ENCODE assay signal across 10 cellular contexts in the genomic region with DNA sequence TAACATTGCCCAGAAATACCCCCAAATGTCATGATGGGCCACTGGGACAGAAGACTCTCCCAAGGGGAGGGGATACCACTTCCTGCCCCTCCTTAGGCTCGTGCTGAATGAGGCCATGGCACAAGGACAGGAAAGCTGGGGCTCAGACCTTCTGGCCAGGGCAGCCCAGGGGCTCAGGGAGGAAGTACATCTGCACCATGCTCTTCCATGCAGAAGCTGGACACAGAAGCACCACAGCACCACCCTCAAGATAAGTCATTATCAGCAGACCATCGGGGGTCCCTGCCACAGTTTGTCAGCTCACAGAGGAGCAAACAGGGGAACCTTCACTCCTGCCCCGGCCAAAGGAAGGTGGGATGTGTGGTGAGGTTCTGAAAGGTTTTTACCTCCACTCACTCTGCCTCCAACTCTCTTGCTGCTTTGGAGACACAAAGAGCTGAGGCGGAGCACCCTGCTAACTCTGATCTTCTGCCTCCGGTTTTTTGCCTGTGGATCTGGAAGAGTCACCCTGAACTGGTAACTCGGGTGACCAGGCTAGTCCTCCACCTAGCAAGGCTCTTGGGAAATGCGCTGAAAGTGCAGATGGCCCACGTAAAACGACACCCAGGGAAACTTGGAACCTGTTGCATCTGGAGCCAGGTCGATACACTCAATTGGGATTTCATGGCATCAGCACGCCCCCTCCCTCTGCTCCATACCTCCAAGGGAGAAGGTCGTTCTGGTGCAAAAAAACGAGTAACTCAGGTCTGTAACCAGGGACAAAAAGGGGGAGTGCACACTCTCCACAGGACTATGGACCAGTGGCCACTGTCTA. TPM values are rescaled to one million over a fixed set of nuclear protein-coding genes. Genes with fewer than 3 reads are reported as not detected.
DNase-seq lines count a peak whose midpoint lies in the region; ATAC-seq, FAIRE-seq and TF ChIP-seq lines count a peak whose summit lies in the region.
"Had no signal": no experiment of that assay in that cellular context is flagged by ENCODE, and none has a peak within 500 bp of the region (broad histone marks: within the 10 kb centered on the region; RNA-seq: fewer than 3 reads in every experiment).

No MANE protein-coding gene starts in this region.

- H3K4me3 ChIP-seq in SU-DHL-6 (ENCODE audit: insufficient read depth, low read length, poor library complexity, severe bottlenecking) (no peak overlapping the region), kidney (ENCODE audit: low read length in 2 of 2) (no peak overlapping the region), tibial nerve (no peak overlapping the region)

- H3K27ac Mint-ChIP-seq in activated naive CD4-positive, alpha-beta T cell treated with anti-CD3 and anti-CD28 coated beads, Interleukin-2, amount 50 U/mL, for 72 hours: peak overlapping the region; percentile 14 to 15

- H3K4me1 ChIP-seq in kidney (ENCODE audit: control insufficient read depth in 1 of 2, insufficient read depth in 1 of 2, low read depth in 1 of 2, low read length in 2 of 2) (peaks cover 78 to 80% of the 10 kb centered on the region in 2 donors), tibial nerve (peaks cover 0 to 100% (median 96%) of the 10 kb centered on the region in 4 donors)

- H3K27ac ChIP-seq in SU-DHL-6 (ENCODE audit: low read depth, low read length) (peak overlapping the region; percentile 98), kidney (ENCODE audit: low read depth in 2 of 2, low read length in 2 of 2) (peak overlapping the region in 1 of 2 donors; percentile 25), tibial nerve (peak overlapping the region in 3 of 4 donors; percentile 92 to 96 (median 95))

- intact Hi-C loops in kidney (cut with DNase I): no loop called here

- TF ChIP-seq CTCF in SU-DHL-6 (IDR thresholded peaks at IDR 0.05; ENCODE audit: insufficient read depth, low read length, poor library complexity, severe bottlenecking) (no peak), kidney (IDR thresholded peaks at IDR 0.05; ENCODE audit: borderline replicate concordance, extremely low read depth, insufficient read depth) (no peak), tibial nerve (IDR thresholded peaks at IDR 0.05) (no peak), GM20000 (IDR thresholded peaks at IDR 0.05; ENCODE audit: extremely low read depth, missing control alignments) (no peak)

- no peaks in the 10 kb centered on the region for H3K9me2 ChIP-seq in SU-DHL-6 (replicated peaks; ENCODE audit: insufficient read depth, low read length)

- H3K9me3 Mint-ChIP-seq in activated naive CD4-positive, alpha-beta T cell treated with anti-CD3 and anti-CD28 coated beads, Interleukin-2, amount 50 U/mL, for 72 hours: no peaks in the 10 kb centered on the region

- TF ChIP-seq EP300 in tibial nerve (IDR thresholded peaks at IDR 0.05): no peak

- DNase-seq in activated naive CD4-positive, alpha-beta T cell treated with anti-CD3 and anti-CD28 coated beads, Interleukin-2, amount 50 U/mL, for 72 hours (ENCODE audit: low spot score in 2 of 2): no peak
- DNase-seq in activated naive CD4-positive, alpha-beta T cell (lab: John Stamatoyannopoulos, UW): no peak
- DNase-seq in kidney: peak; percentile 68
- no peak for DNase-seq in tibial nerve (ENCODE audit: low spot score in 2 of 2)
- no peak for DNase-seq in stimulated activated naive CD4-positive, alpha-beta T cell (lab: John Stamatoyannopoulos, UW)
- no peak for DNase-seq in GM20000 (ENCODE audit: low spot score)
- no peak for DNase-seq in SHP77 treated with DMSO at 0.1 percent for 48 hours (lab: John Stamatoyannopoulos, UW)
- DNase-seq: NCI-H2227 treated with DMSO at 0.1 percent for 48 hours had no signal

- H3K79me2 ChIP-seq in SU-DHL-6 (ENCODE audit: insufficient read depth, low read length): peaks cover 62% of the 10 kb centered on the region

- H3F3A ChIP-seq in SU-DHL-6 (ENCODE audit: insufficient read depth): peaks cover 90% of the 10 kb centered on the region

- no peak for TF ChIP-seq POLR2A in tibial nerve (IDR thresholded peaks at IDR 0.05)

- H3K9ac ChIP-seq in SU-DHL-6 (ENCODE audit: low read length) (peak overlapping the region; percentile 68), kidney (ENCODE audit: low read length in 2 of 2) (no peak overlapping the region)

- no peaks in the 10 kb centered on the region for H3K27me3 ChIP-seq in SU-DHL-6 (ENCODE audit: low read length)
- H3K27me3 ChIP-seq in tibial nerve: no peaks in the 10 kb centered on the region

- WGBS in tibial nerve, 2 donors: 85 to 86% methylated on average over 13 of the region's 13 CpGs

- FAIRE-seq in kidney (lab: Jason Lieb, UNC): no peak
- FAIRE-seq: D721Med had no signal

- no peak overlapping the region for H2AFZ ChIP-seq in SU-DHL-6 (ENCODE audit: low read depth, low read length, severe bottlenecking)

- ATAC-seq in activated naive CD4-positive, alpha-beta T cell treated with anti-CD3 and anti-CD28 coated beads, Interleukin-2, amount 50 U/mL, for 72 hours: no peak

- no peaks in the 10 kb centered on the region for H3K9me3 ChIP-seq in SU-DHL-6 (ENCODE audit: insufficient read depth, low read length)
- no peaks in the 10 kb centered on the region for H3K9me3 ChIP-seq in kidney (ENCODE audit: control insufficient read depth in 1 of 2, low read length in 2 of 2)
- no peaks in the 10 kb centered on the region for H3K9me3 ChIP-seq in tibial nerve

- H4K20me1 ChIP-seq in SU-DHL-6 (ENCODE audit: low read depth, low read length): no peaks in the 10 kb centered on the region

- H3K36me3 Mint-ChIP-seq in activated naive CD4-positive, alpha-beta T cell treated with anti-CD3 and anti-CD28 coated beads, Interleukin-2, amount 50 U/mL, for 72 hours: peaks cover 0 to 5% of the 10 kb centered on the region in 2 donors

- peaks cover 8% of the 10 kb centered on the region for H3K36me3 ChIP-seq in SU-DHL-6 (ENCODE audit: low read length)
- no peaks in the 10 kb centered on the region for H3K36me3 ChIP-seq in kidney (ENCODE audit: control insufficient read depth in 1 of 2, insufficient read depth in 2 of 2, low read length in 2 of 2)
- H3K36me3 ChIP-seq in tibial nerve: no peaks in the 10 kb centered on the region

- H3K4me2 ChIP-seq in SU-DHL-6 (ENCODE audit: low read depth, low read length, poor library complexity, severe bottlenecking): peak overlapping the region; percentile 70

RNA-seq across cellular contexts. Expression of a gene that starts 8.3 kb away (rescaled TPM):
- total RNA-seq in activated naive CD4-positive, alpha-beta T cell treated with anti-CD3 and anti-CD28 coated beads, Interleukin-2, amount 50 U/mL, for 72 hours: 10 to 100 TPM; 10.8 to 11.6 TPM
- total RNA-seq in kidney (19.7 TPM), tibial nerve (1 to 10 TPM; 2.7 to 6.3 (median 4.2) TPM)
- 3.6 TPM for polyA plus RNA-seq in kidney (ENCODE audit: insufficient read depth, low read depth, low replicate concordance)
